9 cellular contexts compared by ENCODE assay signal in genomic region chr20:13995086-13995665, GRCh38. TPM values are rescaled to one million over a fixed set of nuclear protein-coding genes. Genes with fewer than 3 reads are reported as not detected.
DNase-seq lines count a peak whose midpoint lies in the region; ATAC-seq and TF ChIP-seq lines count a peak whose summit lies in the region.
"Had no signal": no experiment of that assay in that cellular context is flagged by ENCODE, and none has a peak within 500 bp of the region (broad histone marks: within the 10 kb centered on the region; RNA-seq: fewer than 3 reads in every experiment).

Gene MACROD2 (plus strand): TSS chr20:13995516.

- no peak for TF ChIP-seq CTCF in GM12865 (IDR thresholded peaks at IDR 0.05; ENCODE audit: insufficient read depth, low read depth, low read length, missing control alignments)
- TF ChIP-seq CTCF in cardiac fibroblast (IDR thresholded peaks at IDR 0.05; ENCODE audit: low read depth, low read length) = no peak

- no peaks in the 10 kb centered on the region; the same call in 1 of the 2 replicates for H3K4me1 ChIP-seq in iPS-20b (ENCODE audit: insufficient read depth, low read length)

- H3K27ac ChIP-seq in iPS-20b (ENCODE audit: low read length) = no peak within 1 kb of the TSS

- intact Hi-C loops in sciatic nerve (cut with DNase I) = no loop called here

- H3K36me3 ChIP-seq in iPS-20b (ENCODE audit: insufficient read depth, low read depth, low read length) = no peaks in the 10 kb centered on the region

- H3K27me3 ChIP-seq in iPS-20b (ENCODE audit: insufficient read depth, low read length) = peaks cover 18% of the 10 kb centered on the region

- H3K4me3 ChIP-seq in GM12865 (ENCODE audit: low read depth, low read length) (no peak within 1 kb of the TSS), cardiac fibroblast (replicated peaks in 1 of 2; ENCODE audit: low read depth in 2 of 2, low read length in 2 of 2) (peak within 1 kb of the TSS; percentile 48), iPS-20b (ENCODE audit: low read length) (peak within 1 kb of the TSS; percentile 80)

- peaks cover 8% of the 10 kb centered on the region; the same call in 1 of the 2 replicates for H3K9me3 ChIP-seq in iPS-20b (ENCODE audit: insufficient read depth, low read depth, low read length)

- ATAC-seq in sciatic nerve (peak; percentile 99), GM21515 (IDR thresholded peaks at IDR 0.05; ENCODE audit: unreplicated experiment) (no peak)

- no peak within 1 kb of the TSS; the same call in 1 of the 2 replicates for H3K9ac ChIP-seq in iPS-20b (ENCODE audit: low read depth, low read length)

- DNase-seq in GM12865 (ENCODE audit: low read depth) = peak; percentile 1
- DNase-seq in NCI-H1105 (lab: John Stamatoyannopoulos, UW) = peak; percentile 95
- DNase-seq in SKM-1 (lab: John Stamatoyannopoulos, UW; ENCODE audit: unreplicated experiment) = peak; percentile 53
- DNase-seq in cardiac fibroblast (ENCODE audit: low read depth in 2 of 2) = peak; percentile 50 to 72
- peak; percentile 95 for DNase-seq in sciatic nerve (ENCODE audit: low spot score)
- DNase-seq in central memory CD4-positive, alpha-beta T cell = no peak

RNA-seq across cellular contexts. Expression of gene MACROD2, which starts in this region (rescaled TPM):
- total RNA-seq in sciatic nerve = 13.8 TPM
- total RNA-seq: activated CD8-positive, alpha-beta memory T cell treated with anti-CD3 and anti-CD28 coated beads for 36 hours had no signal
